In genomic region chr11:99098751-99099150, GRCh38 we compare ENCODE assay signal across 14 cellular contexts.
DNase-seq lines count a peak whose midpoint lies in the region; ATAC-seq, FAIRE-seq and TF ChIP-seq lines count a peak whose summit lies in the region.
"Had no signal": no experiment of that assay in that cellular context is flagged by ENCODE, and none has a peak within 500 bp of the region (broad histone marks: within the 10 kb centered on the region; RNA-seq: fewer than 3 reads in every experiment).

No MANE protein-coding gene starts in this region.

- H3K27ac ChIP-seq in GM12878 (ENCODE audit: control insufficient read depth, insufficient read depth) (no peak overlapping the region), aorta (ENCODE audit: low read depth in 1 of 2, low read length in 2 of 2) (no peak overlapping the region), colonic mucosa (no peak overlapping the region)
- H3K27ac ChIP-seq: gastrocnemius medialis, right atrium auricular region had no signal

- no peaks in the 10 kb centered on the region for H3K27me3 ChIP-seq in GM12878 (replicated peaks in 1 of 2; ENCODE audit: control insufficient read depth in 2 of 2, insufficient read depth in 2 of 2, low read length in 1 of 2)
- H3K27me3 ChIP-seq in aorta (ENCODE audit: control insufficient read depth in 1 of 2, insufficient read depth in 2 of 2, low read length in 1 of 2) = no peaks in the 10 kb centered on the region
- H3K27me3 ChIP-seq in colonic mucosa = no peaks in the 10 kb centered on the region
- H3K27me3 ChIP-seq: gastrocnemius medialis, right atrium auricular region had no signal

- RAD21 ChIA-PET in GM12878 (lab: Charles Lee; ENCODE audit: unreplicated experiment) = no interaction called here

- H3K4me2 ChIP-seq in GM12878 (ENCODE audit: control insufficient read depth, insufficient read depth) = no peak overlapping the region

- no peak overlapping the region for H3K9ac ChIP-seq in GM12878 (ENCODE audit: control insufficient read depth, insufficient read depth, low read length)
- H3K9ac ChIP-seq in colonic mucosa (ENCODE audit: low read depth in 2 of 2, low read length in 2 of 2) = no peak overlapping the region

- TF ChIP-seq CTCF in GM12878 (IDR thresholded peaks at IDR 0.05 in 2 of 3, conservative IDR thresholded peaks at IDR 0.05 in 1 of 3; ENCODE audit: control insufficient read depth in 2 of 3, extremely low read depth in 1 of 3, insufficient read depth in 1 of 3, low read depth in 3 of 3, low read length in 3 of 3) = no peak
- no peak for TF ChIP-seq CTCF in colonic mucosa (IDR thresholded peaks at IDR 0.05)
- no peak for TF ChIP-seq CTCF in CD14-positive monocyte (IDR thresholded peaks at IDR 0.05)

- in situ Hi-C loops in GM12878 (cut with MboI) = no loop called here

- no peak for TF ChIP-seq POLR2A in GM12878 (IDR thresholded peaks at IDR 0.05; ENCODE audit: low read depth, low read length)

- FAIRE-seq in GM12878 (lab: Jason Lieb, UNC) = peak; percentile 18

- H3K4me3 ChIP-seq in GM12878 (no peak overlapping the region), aorta (ENCODE audit: low read length in 2 of 2) (no peak overlapping the region), colonic mucosa (no peak overlapping the region)
- H3K4me3 ChIP-seq: gastrocnemius medialis, right atrium auricular region had no signal

- no peaks in the 10 kb centered on the region for H3K27me3 Mint-ChIP-seq in CD14-positive monocyte (ENCODE audit: low read depth in 3 of 3)
- H3K27me3 Mint-ChIP-seq: activated T-helper 17 cell treated with anti-CD3 and anti-CD28 coated beads, Interleukin-2, amount 50 U/mL, for 72 hours had no signal

- intact Hi-C loops in GM12878 (cut with micrococcal nuclease; ENCODE audit: unreplicated experiment) = no loop called here
- intact Hi-C loops in aorta (cut with DNase I) = no loop called here
- intact Hi-C loops in colonic mucosa (cut with DNase I) = no loop called here
- intact Hi-C loops in CD14-positive monocyte (cut with micrococcal nuclease) = no loop called here

- no peaks in the 10 kb centered on the region for H3K79me2 ChIP-seq in GM12878 (ENCODE audit: control insufficient read depth, insufficient read depth, low read length)

- no peaks in the 10 kb centered on the region for H4K20me1 ChIP-seq in GM12878 (ENCODE audit: control insufficient read depth, insufficient read depth)

- no peaks in the 10 kb centered on the region for H3K36me3 ChIP-seq in GM12878 (ENCODE audit: control insufficient read depth in 2 of 2, insufficient read depth in 2 of 2, low read length in 1 of 2)
- H3K36me3 ChIP-seq in aorta (ENCODE audit: control insufficient read depth in 1 of 2, insufficient read depth in 2 of 2, low read length in 1 of 2) = no peaks in the 10 kb centered on the region
- no peaks in the 10 kb centered on the region for H3K36me3 ChIP-seq in colonic mucosa
- H3K36me3 ChIP-seq: gastrocnemius medialis, right atrium auricular region had no signal

- no peak overlapping the region for H3K27ac Mint-ChIP-seq in CD14-positive monocyte
- H3K27ac Mint-ChIP-seq: activated T-helper 17 cell treated with anti-CD3 and anti-CD28 coated beads, Interleukin-2, amount 50 U/mL, for 72 hours; CD8-positive, alpha-beta T cell had no signal

- H3K4me3 Mint-ChIP-seq in CD14-positive monocyte = no peak overlapping the region
- H3K4me3 Mint-ChIP-seq: activated T-helper 17 cell treated with anti-CD3 and anti-CD28 coated beads, Interleukin-2, amount 50 U/mL, for 72 hours; CD8-positive, alpha-beta T cell had no signal

- H3K36me3 Mint-ChIP-seq in CD14-positive monocyte = no peaks in the 10 kb centered on the region
- H3K36me3 Mint-ChIP-seq: CD8-positive, alpha-beta T cell had no signal

- BruUV-seq in GM12878 (replicated peaks; lab: Mats Ljungman, UMichigan) = no TSS peak

- H3K9me3 Mint-ChIP-seq in CD14-positive monocyte = peaks cover 0 to 8% (median 3%) of the 10 kb centered on the region in 7 donors

- no peaks in the 10 kb centered on the region for H3K4me1 Mint-ChIP-seq in CD14-positive monocyte
- H3K4me1 Mint-ChIP-seq: activated T-helper 17 cell treated with anti-CD3 and anti-CD28 coated beads, Interleukin-2, amount 50 U/mL, for 72 hours had no signal

- ATAC-seq in GM18867 (IDR thresholded peaks at IDR 0.05; ENCODE audit: unreplicated experiment) = peak; percentile 96
- ATAC-seq in GM21717 (IDR thresholded peaks at IDR 0.05; ENCODE audit: unreplicated experiment) = peak; percentile 99
- peak; percentile 88 for ATAC-seq in HG03196 (IDR thresholded peaks at IDR 0.05; ENCODE audit: unreplicated experiment)
- ATAC-seq in GM12878 = peak; percentile 77
- ATAC-seq in aorta (ENCODE audit: low FRiP score) = no peak
- ATAC-seq: activated T-helper 17 cell treated with anti-CD3 and anti-CD28 coated beads, Interleukin-2, amount 50 U/mL, for 72 hours; CD8-positive, alpha-beta T cell; gastrocnemius medialis had no signal

- 0% methylated on average over 1 of the region's 1 CpG for WGBS in GM12878 (ENCODE audit: insufficient coverage, insufficient replicate concordance, low lambda C conversion rate, missing lambda C conversion rate)
- 37 to 43% methylated on average over 1 of the region's 1 CpG for WGBS in aorta, 2 donors

- no peak overlapping the region for H2AFZ ChIP-seq in GM12878 (ENCODE audit: control insufficient read depth, low read depth, low read length)

- no peaks in the 10 kb centered on the region for H3K4me1 ChIP-seq in GM12878 (ENCODE audit: control insufficient read depth, insufficient read depth, low read length)
- no peaks in the 10 kb centered on the region for H3K4me1 ChIP-seq in aorta (ENCODE audit: control insufficient read depth in 1 of 2, insufficient read depth in 2 of 2, low read length in 2 of 2)
- H3K4me1 ChIP-seq in colonic mucosa = no peaks in the 10 kb centered on the region
- H3K4me1 ChIP-seq: gastrocnemius medialis, right atrium auricular region had no signal

- no peak; a peak in 1 of 4 replicates for TF ChIP-seq EP300 in GM12878 (IDR thresholded peaks at IDR 0.05; ENCODE audit: borderline replicate concordance in 1 of 2, control insufficient read depth in 1 of 2, low read depth in 2 of 2, low read length in 2 of 2)

- CTCF ChIA-PET in GM12878 (lab: Yijun Ruan, JAX) = no interaction called here

- DNase-seq in GM12878 (ENCODE audit: low read depth, low spot score) (peak; percentile 20), NCI-H1092 treated with DMSO at 0.1 percent for 48 hours (lab: John Stamatoyannopoulos, UW) (no peak), aorta (no peak), colonic mucosa (no peak), CD14-positive monocyte (ENCODE audit: low spot score) (no peak)
- DNase-seq: CD8-positive, alpha-beta T cell; gastrocnemius medialis; mesenchymal stem cell; stimulated activated CD8-positive, alpha-beta memory T cell treated with anti-CD3 and anti-CD28 coated beads, Interleukin-4, amount 100 ng/mL, for 48 hours had no signal

- POLR2A ChIA-PET in GM12878 (lab: Charles Lee) = interaction anchor here (0.5 kb wide), 1 partner anchor 522 kb away, joined by 3 read pairs; no protein-coding TSS in a partner anchor

- SMC1A ChIA-PET in GM12878 (lab: Charles Lee; ENCODE audit: uncharacterized antibody, unreplicated experiment) = no interaction called here

- no peak for TF ChIP-seq RAD21 in GM12878 (IDR thresholded peaks at IDR 0.05; ENCODE audit: insufficient read depth, low read depth, low read length)

- no peaks in the 10 kb centered on the region; the same call in 2 of the 3 replicates for H3K9me3 ChIP-seq in GM12878 (replicated peaks; ENCODE audit: control insufficient read depth, insufficient read depth, low read length)
- H3K9me3 ChIP-seq in aorta (ENCODE audit: control insufficient read depth, low read length) = no peaks in the 10 kb centered on the region
- H3K9me3 ChIP-seq in colonic mucosa = no peaks in the 10 kb centered on the region
- H3K9me3 ChIP-seq: gastrocnemius medialis, right atrium auricular region had no signal

TF ChIP-seq in GM12878, 131 proteins besides CTCF, POLR2A, EP300 and RAD21 (continues in another document):
- TF ChIP-seq, protein P1, sequence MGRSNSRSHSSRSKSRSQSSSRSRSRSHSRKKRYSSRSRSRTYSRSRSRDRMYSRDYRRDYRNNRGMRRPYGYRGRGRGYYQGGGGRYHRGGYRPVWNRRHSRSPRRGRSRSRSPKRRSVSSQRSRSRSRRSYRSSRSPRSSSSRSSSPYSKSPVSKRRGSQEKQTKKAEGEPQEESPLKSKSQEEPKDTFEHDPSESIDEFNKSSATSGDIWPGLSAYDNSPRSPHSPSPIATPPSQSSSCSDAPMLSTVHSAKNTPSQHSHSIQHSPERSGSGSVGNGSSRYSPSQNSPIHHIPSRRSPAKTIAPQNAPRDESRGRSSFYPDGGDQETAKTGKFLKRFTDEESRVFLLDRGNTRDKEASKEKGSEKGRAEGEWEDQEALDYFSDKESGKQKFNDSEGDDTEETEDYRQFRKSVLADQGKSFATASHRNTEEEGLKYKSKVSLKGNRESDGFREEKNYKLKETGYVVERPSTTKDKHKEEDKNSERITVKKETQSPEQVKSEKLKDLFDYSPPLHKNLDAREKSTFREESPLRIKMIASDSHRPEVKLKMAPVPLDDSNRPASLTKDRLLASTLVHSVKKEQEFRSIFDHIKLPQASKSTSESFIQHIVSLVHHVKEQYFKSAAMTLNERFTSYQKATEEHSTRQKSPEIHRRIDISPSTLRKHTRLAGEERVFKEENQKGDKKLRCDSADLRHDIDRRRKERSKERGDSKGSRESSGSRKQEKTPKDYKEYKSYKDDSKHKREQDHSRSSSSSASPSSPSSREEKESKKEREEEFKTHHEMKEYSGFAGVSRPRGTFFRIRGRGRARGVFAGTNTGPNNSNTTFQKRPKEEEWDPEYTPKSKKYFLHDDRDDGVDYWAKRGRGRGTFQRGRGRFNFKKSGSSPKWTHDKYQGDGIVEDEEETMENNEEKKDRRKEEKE (IDR thresholded peaks at IDR 0.05) = no peak
- TF ChIP-seq MXI1 (IDR thresholded peaks at IDR 0.05; ENCODE audit: low read depth, low read length) (no peak), ZNF24 (IDR thresholded peaks at IDR 0.05) (peak; percentile 29; the same call in 1 of the 2 replicates), DPF2 (IDR thresholded peaks at IDR 0.05) (no peak), ZBTB33 (IDR thresholded peaks at IDR 0.05) (no peak), TCF12 (IDR thresholded peaks at IDR 0.05; ENCODE audit: low read depth, low read length) (peak; percentile 74)
